In genomic region chr12:54369597-54370217, GRCh38 we compare ENCODE assay signal across 11 cellular contexts. TPM values are rescaled to one million over a fixed set of nuclear protein-coding genes. Genes with fewer than 3 reads are reported as not detected.
A peak's percentile ranks its signal among the peaks of the same experiment; 100 is the strongest.
DNase-seq lines count a peak whose midpoint lies in the region; ATAC-seq and TF ChIP-seq lines count a peak whose summit lies in the region.
"Had no signal": no experiment of that assay in that cellular context is flagged by ENCODE, and none has a peak within 500 bp of the region (broad histone marks: within the 10 kb centered on the region; RNA-seq: fewer than 3 reads in every experiment).

No MANE protein-coding gene starts in this region.

- peaks cover 0 to 2% of the 10 kb centered on the region in 2 donors for H3K27me3 Mint-ChIP-seq in CD8-positive, alpha-beta memory T cell

- TF ChIP-seq POLR2A in gastrocnemius medialis (IDR thresholded peaks at IDR 0.05) = no peak

- H3K27ac ChIP-seq in CD8-positive, alpha-beta memory T cell (ENCODE audit: low read depth, low read length) = no peak overlapping the region
- H3K27ac ChIP-seq in SU-DHL-6 (ENCODE audit: low read depth, low read length) = peak overlapping the region; percentile 15
- H3K27ac ChIP-seq in left ventricle myocardium inferior (replicated peaks) = peak overlapping the region; percentile 89
- peak overlapping the region; percentile 34 to 60 (median 50) for H3K27ac ChIP-seq in gastrocnemius medialis

- no peaks in the 10 kb centered on the region for H3K9me3 ChIP-seq in CD8-positive, alpha-beta memory T cell (ENCODE audit: low read length)
- H3K9me3 ChIP-seq in SU-DHL-6 (ENCODE audit: insufficient read depth, low read length) (no peaks in the 10 kb centered on the region), left ventricle myocardium inferior (replicated peaks) (no peaks in the 10 kb centered on the region), gastrocnemius medialis (no peaks in the 10 kb centered on the region)

- intact Hi-C loops in left ventricle myocardium inferior (cut with micrococcal nuclease) = loop anchor here (10.0 kb wide), 1 partner anchor 115 kb away; no protein-coding TSS in a partner anchor
- intact Hi-C loops in gastrocnemius medialis (cut with DNase I; ENCODE audit: low total_unique reads) = loop anchor here (1.0 to 10.0 kb wide), 2 partner anchors 10 to 645 kb away; partner anchors contain the start of gene CALCOCO1

- H4K20me1 ChIP-seq in SU-DHL-6 (ENCODE audit: low read depth, low read length) = no peaks in the 10 kb centered on the region

- H3K4me3 Mint-ChIP-seq in CD8-positive, alpha-beta memory T cell = peak overlapping the region in 6 of 7 donors; percentile 18 to 72 (median 58)

- H3K9me2 ChIP-seq in SU-DHL-6 (replicated peaks; ENCODE audit: insufficient read depth, low read length) = no peaks in the 10 kb centered on the region

- no peaks in the 10 kb centered on the region for H3K9me3 Mint-ChIP-seq in CD8-positive, alpha-beta memory T cell
- H3K9me3 Mint-ChIP-seq: activated naive CD4-positive, alpha-beta T cell treated with anti-CD3 and anti-CD28 coated beads for 36 hours had no signal

- ATAC-seq in gastrocnemius medialis (no peak), GM21786 (IDR thresholded peaks at IDR 0.05; ENCODE audit: unreplicated experiment) (no peak)

- no peaks in the 10 kb centered on the region for H3K79me2 ChIP-seq in SU-DHL-6 (ENCODE audit: insufficient read depth, low read length)

- H3K36me3 Mint-ChIP-seq in CD8-positive, alpha-beta memory T cell = peaks cover 0 to 1% (median 0%) of the 10 kb centered on the region in 3 donors

- in situ Hi-C loops in gastrocnemius medialis (cut with MboI; ENCODE audit: low sequenced_read_pairs in 4 of 4) = loop anchor here (5.0 to 25.0 kb wide), 5 partner anchors 92 to 382 kb away; partner anchors contain the start of genes HOXC10 (in 2 of the 4), HOXC8 (in 2 of the 4) and HOXC9 (in 2 of the 4)

- no peaks in the 10 kb centered on the region for H3K27me3 ChIP-seq in CD8-positive, alpha-beta memory T cell (ENCODE audit: insufficient read depth, low read length, poor library complexity, severe bottlenecking)
- H3K27me3 ChIP-seq in SU-DHL-6 (ENCODE audit: low read length) (no peaks in the 10 kb centered on the region), left ventricle myocardium inferior (ENCODE audit: low read depth) (no peaks in the 10 kb centered on the region), gastrocnemius medialis (no peaks in the 10 kb centered on the region)

- no peak for TF ChIP-seq CTCF in SU-DHL-6 (IDR thresholded peaks at IDR 0.05; ENCODE audit: insufficient read depth, low read length, poor library complexity, severe bottlenecking)
- no peak for TF ChIP-seq CTCF in left ventricle myocardium inferior (IDR thresholded peaks at IDR 0.05; ENCODE audit: borderline replicate concordance)
- TF ChIP-seq CTCF in gastrocnemius medialis (IDR thresholded peaks at IDR 0.05 in 4 of 5, conservative IDR thresholded peaks at IDR 0.05 in 1 of 5) = no peak

- peak overlapping the region; percentile 45 for H3K9ac ChIP-seq in SU-DHL-6 (ENCODE audit: low read length)

- peak overlapping the region in 1 of 8 donors; percentile 86 for H3K27ac Mint-ChIP-seq in CD8-positive, alpha-beta memory T cell
- H3K27ac Mint-ChIP-seq: activated naive CD4-positive, alpha-beta T cell treated with anti-CD3 and anti-CD28 coated beads for 36 hours had no signal

- peaks cover 16 to 27% (median 21%) of the 10 kb centered on the region in 3 donors for H3K4me1 Mint-ChIP-seq in CD8-positive, alpha-beta memory T cell

- CTCF ChIA-PET in CD8-positive, alpha-beta memory T cell (lab: Charles Lee) = interaction anchor here (1.1 to 2.7 kb wide), 3 partner anchors 74 to 118 kb away, joined by 3 to 11 read pairs (median 3); no protein-coding TSS in a partner anchor

- H3K4me1 ChIP-seq in CD8-positive, alpha-beta memory T cell (ENCODE audit: insufficient read depth, low read length) = peaks cover 13% of the 10 kb centered on the region
- H3K4me1 ChIP-seq in left ventricle myocardium inferior = peaks cover 63% of the 10 kb centered on the region
- H3K4me1 ChIP-seq in gastrocnemius medialis = peaks cover 31 to 33% of the 10 kb centered on the region in 2 donors

- H3K36me3 ChIP-seq in CD8-positive, alpha-beta memory T cell (ENCODE audit: insufficient read depth, low read length) = no peaks in the 10 kb centered on the region
- H3K36me3 ChIP-seq in SU-DHL-6 (ENCODE audit: low read length) = no peaks in the 10 kb centered on the region
- H3K36me3 ChIP-seq in left ventricle myocardium inferior = no peaks in the 10 kb centered on the region
- H3K36me3 ChIP-seq in gastrocnemius medialis = no peaks in the 10 kb centered on the region

- POLR2A ChIA-PET in CD8-positive, alpha-beta memory T cell (lab: Charles Lee) = interaction anchor here (1.3 kb wide), 1 partner anchor 153 kb away, joined by 3 read pairs; no protein-coding TSS in a partner anchor

- no peaks in the 10 kb centered on the region for H3F3A ChIP-seq in SU-DHL-6 (ENCODE audit: insufficient read depth)

- DNase-seq in CD8-positive, alpha-beta memory T cell = no peak
- DNase-seq in left ventricle myocardium inferior (no peak), gastrocnemius medialis (no peak), mucosa of gallbladder (ENCODE audit: low spot score) (no peak), NCI-H1092 treated with DMSO at 0.1 percent for 48 hours (lab: John Stamatoyannopoulos, UW) (no peak), ecto neural progenitor cell (ENCODE audit: low spot score) (no peak)
- DNase-seq: activated naive CD4-positive, alpha-beta T cell treated with anti-CD3 and anti-CD28 coated beads for 36 hours; SHP77 treated with DMSO at 0.1 percent for 48 hours; stimulated activated CD4-positive, alpha-beta T cell treated with anti-CD3 and anti-CD28 coated beads, Interleukin-4, amount 100 ng/mL, for 4 hours had no signal

- peak overlapping the region; percentile 58 for H3K4me2 ChIP-seq in SU-DHL-6 (ENCODE audit: low read depth, low read length, poor library complexity, severe bottlenecking)

- no peak overlapping the region for H3K4me3 ChIP-seq in CD8-positive, alpha-beta memory T cell (ENCODE audit: low read length)
- H3K4me3 ChIP-seq in SU-DHL-6 (ENCODE audit: insufficient read depth, low read length, poor library complexity, severe bottlenecking) = peak overlapping the region; percentile 38
- peak overlapping the region; percentile 65 for H3K4me3 ChIP-seq in left ventricle myocardium inferior
- H3K4me3 ChIP-seq in gastrocnemius medialis = peak overlapping the region; percentile 46 to 68 (median 48)

- H2AFZ ChIP-seq in SU-DHL-6 (ENCODE audit: low read depth, low read length, severe bottlenecking) = no peak overlapping the region

RNA-seq across cellular contexts. Expression of gene GPR84, which starts 5.4 kb away (rescaled TPM):
- under 1 TPM; 0.15 to 0.16 TPM for total RNA-seq in CD8-positive, alpha-beta memory T cell
- not detected for polyA plus RNA-seq in CD8-positive, alpha-beta memory T cell
- not detected for total RNA-seq in left ventricle myocardium inferior
- total RNA-seq in gastrocnemius medialis = under 1 TPM in 2 of 4 donors, not detected in 2; 0.49 to 0.51 TPM
- 1.8 TPM for total RNA-seq in mucosa of gallbladder

RNA-seq across cellular contexts. Expression of gene ZNF385A, which starts 14.8 kb away (rescaled TPM):
- under 1 TPM; 0.77 to 0.78 TPM for total RNA-seq in CD8-positive, alpha-beta memory T cell
- not detected for polyA plus RNA-seq in CD8-positive, alpha-beta memory T cell
- total RNA-seq in left ventricle myocardium inferior (7.1 TPM), gastrocnemius medialis (10 to 100 TPM in 3 of 4 donors, 1 to 10 TPM in 1; 3.3 to 21.0 (median 18.3) TPM), mucosa of gallbladder (11.4 TPM)

RNA-seq across cellular contexts. Expression of gene COPZ1, which starts 44.8 kb away (rescaled TPM):
- total RNA-seq in CD8-positive, alpha-beta memory T cell = 100 to 1,000 TPM; 112 to 115 TPM
- polyA plus RNA-seq in CD8-positive, alpha-beta memory T cell = 158 TPM
- total RNA-seq in left ventricle myocardium inferior = 110 TPM
- 100 to 1,000 TPM in 2 of 4 donors, 10 to 100 TPM in 2; 91.8 to 145 (median 107) TPM for total RNA-seq in gastrocnemius medialis
- 138 TPM for total RNA-seq in mucosa of gallbladder

RNA-seq across cellular contexts. Expression of gene ITGA5, which starts 49.4 kb away (rescaled TPM):
- total RNA-seq in CD8-positive, alpha-beta memory T cell = 10 to 100 TPM; 23.2 to 25.7 TPM
- polyA plus RNA-seq in CD8-positive, alpha-beta memory T cell = 50.6 TPM
- total RNA-seq in left ventricle myocardium inferior = 55.3 TPM
- total RNA-seq in gastrocnemius medialis = 10 to 100 TPM; 26.5 to 34.1 (median 30.9) TPM
- 39.3 TPM for total RNA-seq in mucosa of gallbladder
